ENCODE assay signal across 15 cellular contexts in genomic region chr18:22900558-22901183, GRCh38. TPM values are rescaled to one million over a fixed set of nuclear protein-coding genes. Genes with fewer than 3 reads are reported as not detected.
DNase-seq lines count a peak whose midpoint lies in the region; FAIRE-seq and TF ChIP-seq lines count a peak whose summit lies in the region.
"Had no signal": no experiment of that assay in that cellular context is flagged by ENCODE, and none has a peak within 500 bp of the region (broad histone marks: within the 10 kb centered on the region; RNA-seq: fewer than 3 reads in every experiment).

No MANE protein-coding gene starts in this region.

- H3K27me3 ChIP-seq in BE2C (no peaks in the 10 kb centered on the region), bronchial epithelial cell (ENCODE audit: control insufficient read depth, insufficient read depth, low read length) (no peaks in the 10 kb centered on the region)
- H3K27me3 ChIP-seq: ascending aorta, vagina had no signal

- H3K4me1 ChIP-seq in BE2C = no peaks in the 10 kb centered on the region
- H3K4me1 ChIP-seq: ascending aorta, vagina had no signal

- TF ChIP-seq CTCF in BE2C (IDR thresholded peaks at IDR 0.05; ENCODE audit: low read depth, low read length) (no peak), bronchial epithelial cell (IDR thresholded peaks at IDR 0.05; ENCODE audit: insufficient read depth, low read length, severe bottlenecking) (no peak)

- H3K4me3 ChIP-seq in BE2C (ENCODE audit: low read depth, low read length) (no peak overlapping the region), bronchial epithelial cell (ENCODE audit: low read depth, low read length) (no peak overlapping the region)
- H3K4me3 ChIP-seq: ascending aorta, vagina had no signal

- no peaks in the 10 kb centered on the region for H3K9me3 ChIP-seq in BE2C
- H3K9me3 ChIP-seq: ascending aorta, vagina had no signal

- DNase-seq in BE2C (peak; percentile 4), NCI-H1105 treated with DMSO at 0.1 percent for 48 hours (lab: John Stamatoyannopoulos, UW) (peak; percentile 89), bronchial epithelial cell (ENCODE audit: low read depth) (no peak), myocyte (ENCODE audit: low read depth) (peak; percentile 45), DMS53 (lab: John Stamatoyannopoulos, UW) (no peak), dermis blood vessel endothelial cell (no peak)
- DNase-seq in activated CD4-positive, CD25-positive, alpha-beta regulatory T cell treated with anti-CD3 and anti-CD28 coated beads, Interleukin-2, amount 50 U/mL, for 72 hours = no peak
- no peak for DNase-seq in effector CD4-positive, alpha-beta T cell
- DNase-seq: DND-41; erythroblast; GOT3; NCI-H2227 treated with DMSO at 0.1 percent for 48 hours; stimulated activated CD4-positive, alpha-beta T cell treated with anti-CD3 and anti-CD28 coated beads, Interleukin-15, amount 100 ng/mL, for 24 hours had no signal

- FAIRE-seq in bronchial epithelial cell (lab: Jason Lieb, UNC) = peak; percentile 92

- no peaks in the 10 kb centered on the region for H3K36me3 ChIP-seq in BE2C
- no peaks in the 10 kb centered on the region for H3K36me3 ChIP-seq in bronchial epithelial cell (ENCODE audit: control insufficient read depth, insufficient read depth, low read length)
- H3K36me3 ChIP-seq: ascending aorta, vagina had no signal

RNA-seq across cellular contexts. Expression of gene RBBP8, which starts 32.5 kb away (rescaled TPM):
- 11.3 TPM for polyA plus RNA-seq in BE2C (2012; ENCODE audit: insufficient read depth, insufficient read length, low read depth)
- total RNA-seq in bronchial epithelial cell (72.9 and 80.6 TPM in 2 replicates), myocyte (16.5 and 19.9 TPM in 2 replicates), dermis blood vessel endothelial cell (19.9 and 21.4 TPM in 2 replicates)
- 4.9 TPM for polyA plus RNA-seq in myocyte (2012)

Comparison
In these comparisons a context has a peak if more than half of its experiments do, and no peak if none do; other contexts are left out.
1. DNase-seq: peak in BE2C (single experiment), NCI-H1105 treated with DMSO at 0.1 percent for 48 hours (single experiment) and myocyte (single experiment); none in bronchial epithelial cell (single experiment), DMS53 (single experiment), activated CD4-positive, CD25-positive, alpha-beta regulatory T cell treated with anti-CD3 and anti-CD28 coated beads, Interleukin-2, amount 50 U/mL, for 72 hours (single experiment), effector CD4-positive, alpha-beta T cell (single experiment) and dermis blood vessel endothelial cell (single experiment).